25 cellular contexts compared by ENCODE assay signal in genomic region chr13:106882222-106882621, GRCh38.
DNase-seq lines count a peak whose midpoint lies in the region; ATAC-seq, FAIRE-seq and TF ChIP-seq lines count a peak whose summit lies in the region.
"Had no signal": no experiment of that assay in that cellular context is flagged by ENCODE, and none has a peak within 500 bp of the region (broad histone marks: within the 10 kb centered on the region; RNA-seq: fewer than 3 reads in every experiment).

No MANE protein-coding gene starts in this region.

- H3K4me2 ChIP-seq in HepG2 (ENCODE audit: low read depth, low read length), result no peak overlapping the region
- H3K4me2 ChIP-seq in trophoblast cell (ENCODE audit: low read length), result no peak overlapping the region

- H3K36me3 Mint-ChIP-seq in endodermal cell (ENCODE audit: low read depth), result no peaks in the 10 kb centered on the region
- H3K36me3 Mint-ChIP-seq in activated T-cell treated with anti-CD3 and anti-CD28 coated beads, Interleukin-2, amount 50 U/mL, for 72 hours (ENCODE audit: insufficient read depth in 2 of 2), result no peaks in the 10 kb centered on the region
- H3K36me3 Mint-ChIP-seq: IgD-negative memory B cell had no signal

- H2AFZ ChIP-seq in HepG2 (ENCODE audit: low read length) (no peak overlapping the region), trophoblast cell (ENCODE audit: insufficient read depth, low read length, poor library complexity) (no peak overlapping the region)

- H3K4ac ChIP-seq in trophoblast cell (ENCODE audit: low read depth, low read length), result no peak overlapping the region

- CTCF ChIA-PET in HepG2 (lab: Yijun Ruan, JAX; ENCODE audit: low intra/inter-chr PET ratio, low total read pairs), result no interaction called here

- H3K4me1 ChIP-seq in liver (ENCODE audit: control insufficient read depth in 4 of 4, insufficient read depth in 4 of 4, low read length in 3 of 4) (no peaks in the 10 kb centered on the region), HepG2 (ENCODE audit: insufficient read depth, low read length) (no peaks in the 10 kb centered on the region), endodermal cell (ENCODE audit: control insufficient read depth, insufficient read depth, low read length) (no peaks in the 10 kb centered on the region), trophoblast cell (ENCODE audit: control insufficient read depth in 1 of 2, insufficient read depth in 2 of 2, low read length in 2 of 2) (peaks cover 2 to 6% of the 10 kb centered on the region in 2 experiments), aorta (ENCODE audit: control insufficient read depth in 1 of 2, insufficient read depth in 2 of 2, low read length in 2 of 2) (peaks cover 5 to 7% of the 10 kb centered on the region in 2 donors)
- H3K4me1 ChIP-seq: BE2C had no signal

- H3K9me3 Mint-ChIP-seq in endodermal cell, result no peaks in the 10 kb centered on the region
- H3K9me3 Mint-ChIP-seq in activated T-cell treated with anti-CD3 and anti-CD28 coated beads, Interleukin-2, amount 50 U/mL, for 72 hours, result peaks cover 0 to 1% of the 10 kb centered on the region in 2 donors
- H3K9me3 Mint-ChIP-seq: CD4-positive, alpha-beta T cell had no signal

- TF ChIP-seq CTCF in liver (IDR thresholded peaks at IDR 0.05; ENCODE audit: low read depth, low read length, missing input control) (no peak), HepG2 (CRISPR knock-in tag; IDR thresholded peaks at IDR 0.05) (no peak), endodermal cell (conservative IDR thresholded peaks at IDR 0.05) (no peak)

- H4K8ac ChIP-seq in trophoblast cell (ENCODE audit: low read depth, low read length), result peak overlapping the region; percentile 69

- H3K14ac ChIP-seq in trophoblast cell (ENCODE audit: low read length), result no peak overlapping the region

- peak overlapping the region; percentile 11 for H2BK120ac ChIP-seq in trophoblast cell (ENCODE audit: insufficient read depth, low read length, poor library complexity)

- H3K79me2 ChIP-seq in HepG2 (ENCODE audit: insufficient read depth, low read length), result no peaks in the 10 kb centered on the region
- H3K79me2 ChIP-seq in trophoblast cell (ENCODE audit: control insufficient read depth, insufficient read depth, low read length, poor library complexity), result no peaks in the 10 kb centered on the region

- in situ Hi-C loops in HepG2 (cut with HindIII; ENCODE audit: extremely low pct_ligation_motif_present, low pct_unique_long_range_greater_than_20kb), result no loop called here

- H3K27me3 Mint-ChIP-seq in endodermal cell (ENCODE audit: insufficient read depth), result peaks cover 5% of the 10 kb centered on the region
- no peaks in the 10 kb centered on the region for H3K27me3 Mint-ChIP-seq in activated T-cell treated with anti-CD3 and anti-CD28 coated beads, Interleukin-2, amount 50 U/mL, for 72 hours (ENCODE audit: low read depth)
- H3K27me3 Mint-ChIP-seq: CD4-positive, alpha-beta T cell; IgD-negative memory B cell had no signal

- peaks cover 9% of the 10 kb centered on the region for H3K4me1 Mint-ChIP-seq in endodermal cell
- no peaks in the 10 kb centered on the region for H3K4me1 Mint-ChIP-seq in activated T-cell treated with anti-CD3 and anti-CD28 coated beads, Interleukin-2, amount 50 U/mL, for 72 hours (ENCODE audit: low read depth)
- H3K4me1 Mint-ChIP-seq: IgD-negative memory B cell had no signal

- FAIRE-seq in HepG2 (lab: Jason Lieb, UNC) (no peak), frontal cortex (lab: Jason Lieb, UNC) (no peak)
- FAIRE-seq: H54 had no signal

- TF ChIP-seq POLR2A in HepG2 (IDR thresholded peaks at IDR 0.05; ENCODE audit: insufficient read depth in 1 of 2, low read depth in 2 of 2, low read length in 2 of 2), result no peak

- no peaks in the 10 kb centered on the region for H4K20me1 ChIP-seq in HepG2 (ENCODE audit: insufficient read depth, low read length)

- H3K9me3 ChIP-seq in liver (ENCODE audit: control insufficient read depth in 4 of 4, low read length in 3 of 4) (no peaks in the 10 kb centered on the region), HepG2 (ENCODE audit: low read length) (no peaks in the 10 kb centered on the region), endodermal cell (ENCODE audit: control insufficient read depth, low read length) (no peaks in the 10 kb centered on the region), trophoblast cell (ENCODE audit: insufficient read depth, low read depth, low read length) (no peaks in the 10 kb centered on the region), aorta (ENCODE audit: control insufficient read depth, low read length) (no peaks in the 10 kb centered on the region)
- H3K9me3 ChIP-seq: BE2C, Caco-2 had no signal

- no peak overlapping the region for H3K4me3 Mint-ChIP-seq in endodermal cell
- H3K4me3 Mint-ChIP-seq in activated T-cell treated with anti-CD3 and anti-CD28 coated beads, Interleukin-2, amount 50 U/mL, for 72 hours, result no peak overlapping the region
- H3K4me3 Mint-ChIP-seq: CD4-positive, alpha-beta T cell; HFFc6; IgD-negative memory B cell had no signal

- H3K4me3 ChIP-seq in liver (ENCODE audit: low read depth in 1 of 3, low read length in 3 of 3), result no peak overlapping the region
- H3K4me3 ChIP-seq in HepG2 (replicated peaks in 1 of 3; ENCODE audit: insufficient read depth in 1 of 3, low read depth in 2 of 3, low read length in 3 of 3), result no peak overlapping the region
- H3K4me3 ChIP-seq in endodermal cell (ENCODE audit: low read length), result no peak overlapping the region
- H3K4me3 ChIP-seq in trophoblast cell (ENCODE audit: low read depth, low read length), result no peak overlapping the region
- H3K4me3 ChIP-seq in aorta (ENCODE audit: low read length in 2 of 2), result no peak overlapping the region

- no peaks in the 10 kb centered on the region for H3K79me1 ChIP-seq in trophoblast cell (ENCODE audit: low read length)

- H3K36me3 ChIP-seq in liver (ENCODE audit: control insufficient read depth in 4 of 4, insufficient read depth in 3 of 4, low read depth in 1 of 4, low read length in 3 of 4), result no peaks in the 10 kb centered on the region
- no peaks in the 10 kb centered on the region for H3K36me3 ChIP-seq in HepG2 (replicated peaks in 1 of 2; ENCODE audit: control insufficient read depth in 1 of 2, insufficient read depth in 2 of 2, low read length in 2 of 2)
- no peaks in the 10 kb centered on the region for H3K36me3 ChIP-seq in endodermal cell (ENCODE audit: control insufficient read depth, insufficient read depth, low read length)
- no peaks in the 10 kb centered on the region for H3K36me3 ChIP-seq in trophoblast cell (ENCODE audit: control insufficient read depth in 1 of 2, insufficient read depth in 2 of 2, low read length in 2 of 2)
- H3K36me3 ChIP-seq in aorta (ENCODE audit: control insufficient read depth in 1 of 2, insufficient read depth in 2 of 2, low read length in 1 of 2), result no peaks in the 10 kb centered on the region
- H3K36me3 ChIP-seq: BE2C had no signal

- no peak overlapping the region for H4K91ac ChIP-seq in trophoblast cell (ENCODE audit: low read depth, low read length)

- H2BK12ac ChIP-seq in trophoblast cell (ENCODE audit: low read length), result no peak overlapping the region

- no peak overlapping the region for H3K27ac Mint-ChIP-seq in endodermal cell
- no peak overlapping the region for H3K27ac Mint-ChIP-seq in activated T-cell treated with anti-CD3 and anti-CD28 coated beads, Interleukin-2, amount 50 U/mL, for 72 hours
- H3K27ac Mint-ChIP-seq: CD4-positive, alpha-beta T cell; HFFc6; IgD-negative memory B cell had no signal

- POLR2A ChIA-PET in HepG2 (lab: Yijun Ruan, JAX), result no interaction called here

- no peak overlapping the region for H3K18ac ChIP-seq in trophoblast cell (ENCODE audit: low read length)

- no peak overlapping the region for H4K12ac ChIP-seq in trophoblast cell (ENCODE audit: low read depth, low read length)

- no TSS peak for BruUV-seq in HepG2 (replicated peaks; lab: Mats Ljungman, UMichigan)

- TF ChIP-seq RAD21 in liver (IDR thresholded peaks at IDR 0.05), result no peak
- no peak for TF ChIP-seq RAD21 in HepG2 (CRISPR knock-in tag; IDR thresholded peaks at IDR 0.05)

- H3K27ac ChIP-seq in liver (ENCODE audit: low read depth in 1 of 2, low read length in 2 of 2) (no peak overlapping the region), HepG2 (ENCODE audit: extremely low read length, insufficient read depth, low read length) (no peak overlapping the region), endodermal cell (ENCODE audit: low read depth, low read length) (peak overlapping the region; percentile 33), trophoblast cell (ENCODE audit: low read depth, low read length) (peak overlapping the region; percentile 56), aorta (ENCODE audit: low read depth in 1 of 2, low read length in 2 of 2) (peak overlapping the region; percentile 57 to 59)
- H3K27ac ChIP-seq: HL-60 had no signal

- WGBS in liver, result 47% methylated on average over 6 of the region's 6 CpGs
- 36% methylated on average over 6 of the region's 6 CpGs for WGBS in HepG2 (ENCODE audit: low lambda C conversion rate)
- WGBS in endodermal cell (ENCODE audit: insufficient coverage in 1 of 2, insufficient read length in 1 of 2), 2 experiments, result 39 to 52% methylated on average over 5 to 6 of the region's 6 CpGs
- no CpG with 5 or more reads among the region's 6 CpGs for WGBS in trophoblast cell (ENCODE audit: extremely low coverage, insufficient coverage, insufficient read length)
- 17 to 25% methylated on average over 6 of the region's 6 CpGs for WGBS in aorta, 2 donors

- H3K23ac ChIP-seq in trophoblast cell (ENCODE audit: low read length), result no peak overlapping the region

- DNase-seq in HepG2 (ENCODE audit: low spot score) (no peak), endodermal cell (no peak), trophoblast cell (no peak), aorta (no peak), frontal cortex (ENCODE audit: low spot score in 2 of 2) (no peak), iPS-NIHi11 (ENCODE audit: low spot score) (no peak)
- DNase-seq in activated T-cell treated with anti-CD3 and anti-CD28 coated beads, Interleukin-2, amount 50 U/mL, for 72 hours, result no peak
- DNase-seq: 8988T; BE2C; Caco-2; CD4-positive, alpha-beta T cell; GF-D8; HFFc6; Karpas-422; NCI-H1048; NCI-H1436; NCI-H1930; NCI-H526; PC-3; RPMI8226; SIG-M5 had no signal

- no peak for TF ChIP-seq EP300 in HepG2 (IDR thresholded peaks at IDR 0.05; ENCODE audit: low read depth in 2 of 2, low read length in 2 of 2)
- no peak for TF ChIP-seq EP300 in HepG2 (CRISPR knock-in tag; IDR thresholded peaks at IDR 0.05; ENCODE audit: borderline replicate concordance)

- intact Hi-C loops in HepG2 (cut with micrococcal nuclease; ENCODE audit: unreplicated experiment), result no loop called here
- intact Hi-C loops in aorta (cut with DNase I), result no loop called here

- ATAC-seq in HepG2, result no peak
- no peak for ATAC-seq in aorta (ENCODE audit: low FRiP score)
- ATAC-seq in activated T-cell treated with anti-CD3 and anti-CD28 coated beads, Interleukin-2, amount 50 U/mL, for 72 hours (replicated peaks in 1 of 2), result no peak
- ATAC-seq: PC-3 had no signal

- no peak overlapping the region for H2BK5ac ChIP-seq in trophoblast cell (ENCODE audit: low read depth, low read length, poor library complexity)

- H3K27me3 ChIP-seq in liver (ENCODE audit: control insufficient read depth in 4 of 4, insufficient read depth in 4 of 4, low read length in 3 of 4), result peaks cover 0 to 3% (median 0%) of the 10 kb centered on the region in 4 donors
- H3K27me3 ChIP-seq in HepG2 (ENCODE audit: control insufficient read depth in 1 of 2, insufficient read depth in 2 of 2, low read length in 2 of 2), result no peaks in the 10 kb centered on the region
- H3K27me3 ChIP-seq in endodermal cell (ENCODE audit: control insufficient read depth, insufficient read depth, low read length, poor library complexity, severe bottlenecking), result no peaks in the 10 kb centered on the region
- H3K27me3 ChIP-seq in trophoblast cell (ENCODE audit: insufficient read depth, low read length), result no peaks in the 10 kb centered on the region
- H3K27me3 ChIP-seq in aorta (ENCODE audit: control insufficient read depth in 1 of 2, insufficient read depth in 2 of 2, low read length in 1 of 2), result no peaks in the 10 kb centered on the region

- H2AK5ac ChIP-seq in trophoblast cell (ENCODE audit: low read length), result no peak overlapping the region

- H3K9ac ChIP-seq in liver (ENCODE audit: low read depth in 1 of 2, low read length in 2 of 2) (no peak overlapping the region), HepG2 (ENCODE audit: insufficient read depth, low read depth, low read length) (no peak overlapping the region), endodermal cell (ENCODE audit: extremely low read depth, low read length, poor library complexity, severe bottlenecking) (no peak overlapping the region), trophoblast cell (ENCODE audit: low read length) (no peak overlapping the region)

Comparison
In these comparisons a context has a peak if more than half of its experiments do, and no peak if none do; other contexts are left out.
1. H3K27ac ChIP-seq: peak in endodermal cell (single experiment), trophoblast cell (single experiment) and aorta (2 of 2); none in liver (0 of 2) and HepG2 (single experiment).